19 cellular contexts compared by ENCODE assay signal in genomic region chr21:23130308-23130707, GRCh38.
"Had no signal": no experiment of that assay in that cellular context is flagged by ENCODE, and none has a peak within 500 bp of the region (broad histone marks: within the 10 kb centered on the region; RNA-seq: fewer than 3 reads in every experiment).

No MANE protein-coding gene starts in this region.

- H3K4me3 Mint-ChIP-seq: naive thymus-derived CD8-positive, alpha-beta T cell; stimulated activated memory B cell treated with anti-CD40 and anti-IgM and Interleukin-4, amounts not matched to agents 10 μg/mL and 1 μg/mL and 100 μg/mL, for 72 hours; stimulated activated naive CD8-positive, alpha-beta T cell treated with anti-CD3 and anti-CD28 coated beads, Interleukin-15, Interleukin-2, amounts not matched to agents 100 ng/mL and 50 ng/mL, for 24 hours had no signal

- H3K36me3 Mint-ChIP-seq: naive thymus-derived CD8-positive, alpha-beta T cell; stimulated activated memory B cell treated with anti-CD40 and anti-IgM and Interleukin-4, amounts not matched to agents 10 μg/mL and 1 μg/mL and 100 μg/mL, for 72 hours had no signal

- H3K27ac ChIP-seq: colonic mucosa, esophagus squamous epithelium, gastroesophageal sphincter, pancreas, spleen, tibial nerve, upper lobe of right lung had no signal

- H3K27me3 Mint-ChIP-seq: naive thymus-derived CD8-positive, alpha-beta T cell; progenitor cell of endocrine pancreas; stimulated activated memory B cell treated with anti-CD40 and anti-IgM and Interleukin-4, amounts not matched to agents 10 μg/mL and 1 μg/mL and 100 μg/mL, for 72 hours had no signal

- H3K27ac Mint-ChIP-seq: naive thymus-derived CD8-positive, alpha-beta T cell; progenitor cell of endocrine pancreas; stimulated activated memory B cell treated with anti-CD40 and anti-IgM and Interleukin-4, amounts not matched to agents 10 μg/mL and 1 μg/mL and 100 μg/mL, for 72 hours; stimulated activated naive CD8-positive, alpha-beta T cell treated with anti-CD3 and anti-CD28 coated beads, Interleukin-15, Interleukin-2, amounts not matched to agents 100 ng/mL and 50 ng/mL, for 24 hours had no signal

- H3K4me3 ChIP-seq: colonic mucosa, esophagus squamous epithelium, gastroesophageal sphincter, pancreas, spleen, tibial nerve, upper lobe of right lung had no signal

- H3K9me3 ChIP-seq: colonic mucosa, esophagus squamous epithelium, gastroesophageal sphincter, pancreas, upper lobe of right lung had no signal

- H3K36me3 ChIP-seq: colonic mucosa, esophagus squamous epithelium, gastroesophageal sphincter, pancreas, spleen, tibial nerve, upper lobe of right lung had no signal

- H3K27me3 ChIP-seq: colonic mucosa, esophagus squamous epithelium, gastroesophageal sphincter, pancreas, spleen, tibial nerve, upper lobe of right lung had no signal

- DNase-seq: cerebellar nuclear complex; colonic mucosa; dermis blood vessel endothelial cell; esophagus squamous epithelium; foreskin fibroblast; naive thymus-derived CD8-positive, alpha-beta T cell; nucleus accumbens; pancreas; spleen; stimulated activated CD4-positive, alpha-beta T cell treated with anti-CD3 and anti-CD28 coated beads, Interleukin-15, amount 100 ng/mL, for 24 hours; stimulated activated CD4-positive, alpha-beta T cell treated with anti-CD3 and anti-CD28 coated beads, Interleukin-1b, Interleukin-23, amount 100 ng/mL, for 48 hours; stimulated activated CD4-positive, alpha-beta T cell treated with anti-CD3 and anti-CD28 coated beads, Interleukin-4, amount 100 ng/mL, for 24 hours; upper lobe of right lung had no signal

- ATAC-seq: gastroesophageal sphincter; naive thymus-derived CD8-positive, alpha-beta T cell; sciatic nerve; stimulated activated memory B cell treated with anti-CD40 and anti-IgM and Interleukin-4, amounts not matched to agents 10 μg/mL and 1 μg/mL and 100 μg/mL, for 72 hours; upper lobe of right lung had no signal

- H3K9me3 Mint-ChIP-seq: stimulated activated naive CD8-positive, alpha-beta T cell treated with anti-CD3 and anti-CD28 coated beads, Interleukin-15, Interleukin-2, amounts not matched to agents 100 ng/mL and 50 ng/mL, for 24 hours had no signal

- H3K4me1 Mint-ChIP-seq: naive thymus-derived CD8-positive, alpha-beta T cell; stimulated activated memory B cell treated with anti-CD40 and anti-IgM and Interleukin-4, amounts not matched to agents 10 μg/mL and 1 μg/mL and 100 μg/mL, for 72 hours had no signal

- H3K4me1 ChIP-seq: colonic mucosa, esophagus squamous epithelium, gastroesophageal sphincter, pancreas, spleen, tibial nerve, upper lobe of right lung had no signal
